23 cellular contexts compared by ENCODE assay signal in the genomic region with DNA sequence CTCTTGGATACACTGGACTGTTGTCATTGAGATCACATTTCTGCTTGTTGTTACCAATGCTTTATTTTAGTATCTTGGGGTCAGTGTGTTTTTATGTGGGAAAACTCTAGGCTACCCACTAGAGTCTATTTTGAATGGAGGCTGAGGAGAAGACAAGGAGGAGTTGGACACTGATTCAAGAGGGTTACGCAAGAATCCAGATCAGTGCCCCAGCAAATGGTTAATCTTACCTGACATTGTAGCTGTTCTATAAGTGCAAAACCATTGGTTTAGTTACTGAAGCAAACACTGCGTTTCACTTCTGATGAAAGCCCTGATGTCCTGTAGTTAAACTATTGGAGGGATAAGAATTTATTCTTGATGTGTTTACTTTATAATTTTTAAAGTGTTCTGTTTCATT.
"Had no signal": no experiment of that assay in that cellular context is flagged by ENCODE, and none has a peak within 500 bp of the region (broad histone marks: within the 10 kb centered on the region; RNA-seq: fewer than 3 reads in every experiment).

No MANE protein-coding gene starts in this region.

- H3K27ac ChIP-seq: colonic mucosa, epithelial cell of prostate, esophagus squamous epithelium, gastrocnemius medialis, heart right ventricle, left lung, lower lobe of right lung had no signal

- H3K4me1 ChIP-seq: colonic mucosa, esophagus squamous epithelium, gastrocnemius medialis, heart right ventricle, left lung, lower lobe of right lung had no signal

- DNase-seq: colonic mucosa; cortex of kidney; effector CD8-positive, alpha-beta T cell; effector memory CD8-positive, alpha-beta T cell; endodermal cell; erythroblast; esophagus squamous epithelium; foreskin fibroblast; foreskin melanocyte; gastrocnemius medialis; glutamatergic neuron; head of caudate nucleus; heart right ventricle; hippocampal formation; left cardiac atrium; left lung; left ventricle myocardium superior; lower lobe of right lung; mesenchymal stem cell; midbrain; naive B cell had no signal

- H3K4me3 ChIP-seq: colonic mucosa, esophagus squamous epithelium, gastrocnemius medialis, heart right ventricle, left lung, lower lobe of right lung had no signal

- H3K9me3 ChIP-seq: colonic mucosa, esophagus squamous epithelium, gastrocnemius medialis, heart right ventricle, left lung, lower lobe of right lung had no signal

- H3K27me3 ChIP-seq: colonic mucosa, esophagus squamous epithelium, gastrocnemius medialis, heart right ventricle, left lung had no signal

- ATAC-seq: effector memory CD8-positive, alpha-beta T cell; esophagus mucosa; gastrocnemius medialis; heart right ventricle; left cardiac atrium; left lung; left ventricle myocardium superior; lower lobe of right lung had no signal

- H3K36me3 ChIP-seq: colonic mucosa, esophagus squamous epithelium, gastrocnemius medialis, heart right ventricle, left lung, lower lobe of right lung had no signal
